In the genomic region with DNA sequence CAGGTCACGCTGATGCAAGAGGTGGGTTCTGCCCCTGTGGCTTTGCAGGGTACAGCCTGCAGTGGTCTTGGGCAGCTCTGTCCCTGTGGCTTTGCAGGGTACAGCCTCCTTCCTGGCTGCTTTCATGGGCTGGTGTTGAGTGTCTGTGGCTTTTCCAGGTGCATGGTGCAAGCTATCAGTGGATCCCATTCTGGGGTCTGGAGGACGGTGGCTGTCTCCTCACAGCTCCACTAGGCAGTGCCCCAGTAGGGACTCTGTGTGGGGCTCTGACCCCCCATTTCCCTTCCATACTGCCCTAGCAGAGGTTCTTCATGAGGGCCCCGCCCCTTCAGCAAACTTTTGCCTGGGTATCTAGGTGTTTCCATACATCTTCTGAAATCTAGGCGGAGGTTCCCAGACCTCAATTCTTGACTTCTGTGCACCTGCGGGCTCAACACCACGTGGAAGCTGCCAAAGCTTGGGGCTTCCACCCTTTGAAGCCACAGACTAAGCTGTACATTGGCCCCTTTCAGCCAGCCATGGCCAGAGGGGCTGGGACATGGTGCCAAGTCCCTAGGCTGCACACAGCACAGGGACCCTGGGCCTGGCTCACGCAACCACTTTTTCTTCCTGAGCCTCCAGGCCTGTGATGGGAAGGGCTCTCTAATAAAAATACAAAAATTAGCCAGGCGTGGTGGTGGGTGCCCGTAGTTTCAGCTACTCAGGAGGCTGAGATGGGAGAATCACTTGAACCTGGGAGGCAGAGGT, we compare ENCODE assay signal across 21 cellular contexts. TPM values are rescaled to one million over a fixed set of nuclear protein-coding genes. Genes with fewer than 3 reads are reported as not detected.
"Had no signal": no experiment of that assay in that cellular context is flagged by ENCODE, and none has a peak within 500 bp of the region (broad histone marks: within the 10 kb centered on the region; RNA-seq: fewer than 3 reads in every experiment).

No MANE protein-coding gene starts in this region.

RNA-seq across cellular contexts. Expression of a gene that starts 56.9 kb away (rescaled TPM):
- total RNA-seq: kidney, left colon, left lung, liver, lower lobe of right lung, mammary epithelial cell, mesothelial cell of epicardium, mononuclear cell, neural crest cell, osteoblast, pancreas, psoas muscle, sigmoid colon, spleen, temporal lobe, tibial nerve, ureter, uterus had no signal
- polyA plus RNA-seq: immature natural killer cell, liver, mammary epithelial cell, pancreas, psoas muscle, sigmoid colon, small intestine, spleen, thymus had no signal
